Comparison of ENCODE assay signal across 11 cellular contexts in genomic region chr4:139315221-139315675, GRCh38. TPM values are rescaled to one million over a fixed set of nuclear protein-coding genes. Genes with fewer than 3 reads are reported as not detected.
DNase-seq lines count a peak whose midpoint lies in the region; ATAC-seq and TF ChIP-seq lines count a peak whose summit lies in the region.
"Had no signal": no experiment of that assay in that cellular context is flagged by ENCODE, and none has a peak within 500 bp of the region (broad histone marks: within the 10 kb centered on the region; RNA-seq: fewer than 3 reads in every experiment).

No MANE protein-coding gene starts in this region.

- intact Hi-C loops in heart left ventricle (cut with DNase I): no loop called here
- intact Hi-C loops in Right ventricle myocardium superior (cut with DNase I): no loop called here
- intact Hi-C loops in spleen (cut with DNase I; ENCODE audit: low total_unique reads): no loop called here
- intact Hi-C loops in stomach (cut with DNase I; ENCODE audit: low total_unique reads): no loop called here

- H3K79me2 ChIP-seq in SU-DHL-6 (ENCODE audit: insufficient read depth, low read length): peaks cover 98% of the 10 kb centered on the region

- TF ChIP-seq CTCF in heart left ventricle (IDR thresholded peaks at IDR 0.05) (no peak), SU-DHL-6 (IDR thresholded peaks at IDR 0.05; ENCODE audit: insufficient read depth, low read length, poor library complexity, severe bottlenecking) (no peak), spleen (IDR thresholded peaks at IDR 0.05 in 8 of 11, conservative IDR thresholded peaks at IDR 0.05 in 3 of 11) (no peak), stomach (IDR thresholded peaks at IDR 0.05) (no peak)

- DNase-seq in heart left ventricle (no peak), Right ventricle myocardium superior (no peak), spleen (no peak), NCI-H446 (lab: John Stamatoyannopoulos, UW) (no peak), stomach (no peak), DMS 273 (lab: John Stamatoyannopoulos, UW; ENCODE audit: unreplicated experiment) (no peak)
- DNase-seq: HCEC 1CT; lower lobe of right lung; stimulated activated CD4-positive, alpha-beta T cell treated with anti-CD3 and anti-CD28 coated beads, Interleukin-4, amount 100 ng/mL, for 1 hour had no signal

- TF ChIP-seq POLR2A in heart left ventricle (IDR thresholded peaks at IDR 0.05) (no peak), spleen (IDR thresholded peaks at IDR 0.05) (no peak), stomach (IDR thresholded peaks at IDR 0.05) (no peak)

- H3K36me3 ChIP-seq in heart left ventricle: no peaks in the 10 kb centered on the region
- peaks cover 7% of the 10 kb centered on the region for H3K36me3 ChIP-seq in SU-DHL-6 (ENCODE audit: low read length)
- H3K36me3 ChIP-seq in spleen: no peaks in the 10 kb centered on the region
- H3K36me3 ChIP-seq in stomach: no peaks in the 10 kb centered on the region
- H3K36me3 ChIP-seq: lower lobe of right lung had no signal

- H3K4me3 ChIP-seq in heart left ventricle (no peak overlapping the region), SU-DHL-6 (ENCODE audit: insufficient read depth, low read length, poor library complexity, severe bottlenecking) (no peak overlapping the region), spleen (peak overlapping the region in 2 of 8 donors; percentile 11 to 34), stomach (no peak overlapping the region)
- H3K4me3 ChIP-seq: lower lobe of right lung had no signal

- peak overlapping the region; percentile 16; the same call in 1 of the 2 replicates for H3K9ac ChIP-seq in SU-DHL-6 (ENCODE audit: low read length)

- no peak for TF ChIP-seq EP300 in stomach (IDR thresholded peaks at IDR 0.05)

- H3K9me2 ChIP-seq in SU-DHL-6 (replicated peaks; ENCODE audit: insufficient read depth, low read length): no peaks in the 10 kb centered on the region

- no peaks in the 10 kb centered on the region; the same call in 1 of the 2 replicates for H4K20me1 ChIP-seq in SU-DHL-6 (ENCODE audit: low read depth, low read length)

- H3K27ac ChIP-seq in heart left ventricle (no peak overlapping the region), SU-DHL-6 (ENCODE audit: low read depth, low read length) (peak overlapping the region; percentile 35; the same call in 1 of the 2 replicates), spleen (peak overlapping the region in 7 of 8 donors; percentile 11 to 75 (median 54)), stomach (no peak overlapping the region)
- H3K27ac ChIP-seq: lower lobe of right lung had no signal

- no peaks in the 10 kb centered on the region for H3K9me3 ChIP-seq in heart left ventricle
- no peaks in the 10 kb centered on the region for H3K9me3 ChIP-seq in SU-DHL-6 (ENCODE audit: insufficient read depth, low read length)
- H3K9me3 ChIP-seq in spleen: no peaks in the 10 kb centered on the region
- no peaks in the 10 kb centered on the region for H3K9me3 ChIP-seq in stomach
- H3K9me3 ChIP-seq: lower lobe of right lung had no signal

- H3K4me2 ChIP-seq in SU-DHL-6 (ENCODE audit: low read depth, low read length, poor library complexity, severe bottlenecking): peak overlapping the region; percentile 59

- H3K27me3 ChIP-seq in heart left ventricle (no peaks in the 10 kb centered on the region), SU-DHL-6 (ENCODE audit: low read length) (no peaks in the 10 kb centered on the region), spleen (replicated peaks in 1 of 7) (no peaks in the 10 kb centered on the region), stomach (no peaks in the 10 kb centered on the region)

- H3K4me1 ChIP-seq in heart left ventricle: peaks cover 0 to 73% (median 17%) of the 10 kb centered on the region in 12 donors
- peaks cover 35 to 100% (median 71%) of the 10 kb centered on the region in 6 donors for H3K4me1 ChIP-seq in spleen
- peaks cover 11 to 70% (median 41%) of the 10 kb centered on the region in 4 donors for H3K4me1 ChIP-seq in stomach

- H2AFZ ChIP-seq in SU-DHL-6 (ENCODE audit: low read depth, low read length, severe bottlenecking): no peak overlapping the region

- peak in 3 of 4 donors; percentile 42 to 54 (median 42) for ATAC-seq in heart left ventricle
- ATAC-seq in Right ventricle myocardium superior (ENCODE audit: poor library complexity): no peak
- peak; percentile 89 for ATAC-seq in HG02759 (IDR thresholded peaks at IDR 0.05; ENCODE audit: unreplicated experiment)

- 76 to 82% (median 79%) methylated on average over 13 of the region's 13 CpGs for WGBS in heart left ventricle, 4 donors
- 68 to 83% (median 75%) methylated on average over 13 of the region's 13 CpGs for WGBS in spleen, 5 donors
- 92 to 95% (median 93%) methylated on average over 13 of the region's 13 CpGs for WGBS in stomach, 5 donors

- peaks cover 25% of the 10 kb centered on the region; the same call in 1 of the 2 replicates for H3F3A ChIP-seq in SU-DHL-6 (ENCODE audit: insufficient read depth)

RNA-seq across cellular contexts. Expression of gene NDUFC1, which starts 13.0 kb away (rescaled TPM):
- total RNA-seq in heart left ventricle (100 to 1,000 TPM in 8 of 9 donors, 10 to 100 TPM in 1; 85.0 to 221 (median 178) TPM), Right ventricle myocardium superior (225 TPM), spleen (10 to 100 TPM; 27.8 to 47.2 (median 34.9) TPM), stomach (10 to 100 TPM in 4 of 5 donors, 1 to 10 TPM in 1; 4.0 to 79.9 (median 23.3) TPM)
- polyA plus RNA-seq in heart left ventricle (100 to 1,000 TPM; 168 to 376 TPM), spleen (10 to 100 TPM; 70.9 to 92.8 (median 87.4) TPM), stomach (100 to 1,000 TPM; 138 to 142 (median 140) TPM)

RNA-seq across cellular contexts. Expression of gene NAA15, which starts 13.9 kb away (rescaled TPM):
- total RNA-seq in heart left ventricle (10 to 100 TPM; 18.6 to 50.8 (median 33.0) TPM), Right ventricle myocardium superior (36.6 TPM), spleen (10 to 100 TPM; 26.2 to 66.7 (median 41.1) TPM), stomach (10 to 100 TPM; 14.8 to 55.1 (median 25.1) TPM)
- polyA plus RNA-seq in heart left ventricle (10 to 100 TPM in 1 of 2 donors, 1 to 10 TPM in 1; 8.7 to 26.1 TPM), spleen (1 to 10 TPM; 5.4 to 8.3 (median 7.4) TPM), stomach (10 to 100 TPM in 1 of 3 donors, 1 to 10 TPM in 2; 4.8 to 10.1 (median 5.5) TPM)

RNA-seq across cellular contexts. Expression of gene MGARP, which starts 35.2 kb away (rescaled TPM):
- total RNA-seq in heart left ventricle (1 to 10 TPM in 4 of 9 donors, under 1 TPM in 5; 0.48 to 7.8 (median 0.98) TPM), Right ventricle myocardium superior (0.48 TPM), spleen (1 to 10 TPM in 2 of 7 donors, under 1 TPM in 4, not detected in 1; 0.20 to 1.7 (median 0.48) TPM), stomach (not detected)
- polyA plus RNA-seq in heart left ventricle (1 to 10 TPM in 1 of 2 donors, under 1 TPM in 1; 0.83 to 1.6 TPM), spleen (under 1 TPM; 0.28 to 0.54 (median 0.50) TPM), stomach (1 to 10 TPM in 1 of 3 donors, under 1 TPM in 2; 0.08 to 1.4 (median 0.31) TPM)
- total RNA-seq: lower lobe of right lung had no signal

Comparison
In these comparisons a context has a peak if more than half of its experiments do, and no peak if none do; other contexts are left out.
1. H3K27ac ChIP-seq: peak in SU-DHL-6 (single experiment) and spleen (7 of 8); none in heart left ventricle (0 of 12) and stomach (0 of 5).